8 cellular contexts compared by ENCODE assay signal in the genomic region with DNA sequence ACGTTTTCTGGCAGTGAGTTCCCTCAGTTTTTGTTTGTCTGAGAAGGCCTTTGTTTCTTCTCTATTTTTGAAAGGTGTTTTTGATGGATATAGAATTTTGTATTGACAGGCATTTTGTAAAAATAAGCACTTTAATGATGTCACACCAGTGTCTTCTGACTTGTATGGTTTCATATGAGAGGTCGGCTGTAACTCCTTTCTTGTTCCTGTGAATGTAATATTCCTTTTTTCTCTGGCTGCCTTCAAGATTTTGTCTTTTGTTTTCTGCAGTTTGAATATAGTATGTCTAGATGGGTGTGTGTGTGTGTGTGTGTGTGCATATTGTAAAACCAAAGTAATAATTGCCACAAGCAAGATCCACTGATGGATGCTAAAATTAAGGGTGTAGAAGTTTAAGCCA.
"Had no signal": no experiment of that assay in that cellular context is flagged by ENCODE, and none has a peak within 500 bp of the region (broad histone marks: within the 10 kb centered on the region; RNA-seq: fewer than 3 reads in every experiment).

No MANE protein-coding gene starts in this region.

- DNase-seq: GDM1, GF-D8 had no signal

- H3K4me3 ChIP-seq: GM12878 had no signal

- ATAC-seq: GM12878 had no signal

- FAIRE-seq: G401.6, GM12878, GM12891, GM12892, GM18507, GM19239 had no signal
